7 cellular contexts compared by ENCODE assay signal in genomic region chr10:24465899-24466615, GRCh38.
DNase-seq lines count a peak whose midpoint lies in the region; ATAC-seq, FAIRE-seq and TF ChIP-seq lines count a peak whose summit lies in the region.

No MANE protein-coding gene starts in this region.

- H3K27me3 ChIP-seq in Panc1 (ENCODE audit: control insufficient read depth, insufficient read depth, low read length) = no peaks in the 10 kb centered on the region
- H3K27me3 ChIP-seq in bronchial epithelial cell (ENCODE audit: control insufficient read depth, insufficient read depth, low read length) = no peaks in the 10 kb centered on the region

- H3K27ac ChIP-seq in Panc1 (ENCODE audit: low read length) = peak overlapping the region; percentile 76

- in situ Hi-C loops in Panc1 (cut with HindIII; ENCODE audit: low pct_unique_long_range_greater_than_20kb, low sequenced_read_pairs) = no loop called here

- BruUV-seq in Panc1 (replicated peaks; lab: Mats Ljungman, UMichigan) = no TSS peak

- H3K27me3 Mint-ChIP-seq in WTC11 (ENCODE audit: low read depth) = no peaks in the 10 kb centered on the region

- peak; percentile 80 for DNase-seq in Panc1 (ENCODE audit: low read depth, low spot score)
- DNase-seq in bronchial epithelial cell (ENCODE audit: low read depth) = peak; percentile 98
- no peak for DNase-seq in omental fat pad (ENCODE audit: low spot score)
- DNase-seq in COR-L47 (lab: John Stamatoyannopoulos, UW) = no peak
- no peak for DNase-seq in WTC11 (ENCODE audit: low spot score)

- H3K4me3 Mint-ChIP-seq in WTC11 = no peak overlapping the region

- no peak for TF ChIP-seq CTCF in Panc1 (IDR thresholded peaks at IDR 0.05)
- no peak for TF ChIP-seq CTCF in bronchial epithelial cell (IDR thresholded peaks at IDR 0.05; ENCODE audit: insufficient read depth, low read length, severe bottlenecking)
- no peak for TF ChIP-seq CTCF in omental fat pad (IDR thresholded peaks at IDR 0.05)
- no peak for TF ChIP-seq CTCF in WTC11 (IDR thresholded peaks at IDR 0.05)

- FAIRE-seq in bronchial epithelial cell (lab: Jason Lieb, UNC) = peak; percentile 18

- intact Hi-C loops in Panc1 (cut with micrococcal nuclease; ENCODE audit: unreplicated experiment) = no loop called here

- H3K36me3 ChIP-seq in Panc1 (ENCODE audit: control insufficient read depth, insufficient read depth, low read length) = no peaks in the 10 kb centered on the region
- H3K36me3 ChIP-seq in bronchial epithelial cell (ENCODE audit: control insufficient read depth, insufficient read depth, low read length) = peaks cover 4% of the 10 kb centered on the region

- ATAC-seq in GM18508 (IDR thresholded peaks at IDR 0.05; ENCODE audit: insufficient read depth, unreplicated experiment) = peak; percentile 34
- peak; percentile 57 for ATAC-seq in HG02588 (IDR thresholded peaks at IDR 0.05; ENCODE audit: unreplicated experiment)
- peak; percentile 89 for ATAC-seq in Panc1
- peak; percentile 83 for ATAC-seq in omental fat pad (ENCODE audit: low FRiP score)
- no peak for ATAC-seq in WTC11

- no peaks in the 10 kb centered on the region for H3K36me3 Mint-ChIP-seq in WTC11

- H3K9me3 Mint-ChIP-seq in WTC11 = no peaks in the 10 kb centered on the region

- H3K4me1 ChIP-seq in Panc1 (ENCODE audit: control insufficient read depth, insufficient read depth, low read length) = peaks cover 12% of the 10 kb centered on the region

- CTCF ChIA-PET in Panc1 (lab: Charles Lee) (no interaction called here), WTC11 (lab: Charles Lee) (no interaction called here)

- POLR2A ChIA-PET in Panc1 (lab: Charles Lee) = interaction anchor here (0.5 kb wide), 1 partner anchor 200 kb away, joined by 3 read pairs; no protein-coding TSS in a partner anchor
- POLR2A ChIA-PET in WTC11 (lab: Charles Lee) = interaction anchor here (0.5 kb wide), 2 partner anchors 144 to 255 kb away, joined by 3 to 7 read pairs; no protein-coding TSS in a partner anchor

- H3K4me1 Mint-ChIP-seq in WTC11 = peaks cover 22% of the 10 kb centered on the region

- no peaks in the 10 kb centered on the region for H3K9me3 ChIP-seq in Panc1 (ENCODE audit: control insufficient read depth, insufficient read depth, low read depth, low read length)

- H3K4me3 ChIP-seq in Panc1 (ENCODE audit: low read depth in 2 of 2, low read length in 2 of 2) (peak overlapping the region; percentile 42 to 46), bronchial epithelial cell (ENCODE audit: low read depth, low read length) (peak overlapping the region; percentile 33)

- no peak overlapping the region for H3K27ac Mint-ChIP-seq in WTC11

TF ChIP-seq in WTC11, 78 proteins besides CTCF, POLR2A, EP300 and RAD21:
- no peak for TF ChIP-seq ZSCAN18 (CRISPR knock-in tag; IDR thresholded peaks at IDR 0.05)
- TF ChIP-seq JAZF1 (CRISPR knock-in tag; IDR thresholded peaks at IDR 0.05) = no peak
- TF ChIP-seq ESRRA (CRISPR knock-in tag; IDR thresholded peaks at IDR 0.05; ENCODE audit: borderline replicate concordance) = no peak
- no peak for TF ChIP-seq KAT7 (CRISPR knock-in tag; IDR thresholded peaks at IDR 0.05; ENCODE audit: borderline replicate concordance)
- TF ChIP-seq ARID4B (CRISPR knock-in tag; IDR thresholded peaks at IDR 0.05; ENCODE audit: borderline replicate concordance) = no peak
TF ChIP-seq in WTC11: peak in this region for 0.

Comparison
In these comparisons a context has a peak if more than half of its experiments do, and no peak if none do; other contexts are left out.
1. DNase-seq: peak in Panc1 (single experiment) and bronchial epithelial cell (single experiment); none in omental fat pad (single experiment), COR-L47 (single experiment) and WTC11 (single experiment).